8 cellular contexts compared by ENCODE assay signal in the genomic region with DNA sequence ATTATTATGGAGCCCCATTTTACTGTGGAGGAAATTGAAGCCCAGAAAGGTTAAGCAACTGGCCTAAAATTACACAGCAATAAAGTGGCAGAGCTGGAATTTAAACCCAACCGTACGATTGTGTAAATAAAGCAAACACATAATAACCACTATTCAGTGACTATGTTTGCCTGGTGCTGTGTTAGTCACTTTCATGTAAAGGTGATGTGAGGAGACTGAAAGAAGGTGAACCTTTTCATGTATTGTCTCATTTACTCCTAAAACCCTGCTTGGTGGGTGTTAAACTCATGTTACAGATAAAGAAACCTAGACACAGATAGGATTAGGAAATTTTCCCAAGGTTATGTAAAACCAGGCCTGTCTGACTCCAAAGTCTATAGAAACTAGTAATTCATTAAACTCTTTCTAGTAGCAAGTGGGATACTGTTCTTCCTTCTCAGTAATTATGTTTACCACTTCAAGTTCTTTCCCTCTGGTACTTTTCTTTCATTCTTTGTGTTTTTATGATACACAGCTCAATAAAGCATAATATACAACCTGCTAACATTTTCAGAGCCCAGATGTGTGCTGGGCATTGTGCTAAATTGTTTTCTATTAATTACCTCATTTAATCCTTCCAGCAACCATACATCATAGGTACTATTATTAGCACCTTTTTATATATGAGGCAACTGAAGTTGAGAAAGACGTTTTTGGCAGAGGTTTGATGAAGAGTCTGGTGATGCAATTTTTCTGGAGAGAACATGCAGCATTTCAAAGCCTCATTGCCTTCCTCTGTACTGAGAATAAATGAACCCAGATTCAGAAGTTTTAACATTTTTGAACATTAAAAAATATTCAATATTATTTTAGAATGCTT.
DNase-seq lines count a peak whose midpoint lies in the region; ATAC-seq and TF ChIP-seq lines count a peak whose summit lies in the region.

No MANE protein-coding gene starts in this region.

- TF ChIP-seq CTCF in mammary epithelial cell (conservative IDR thresholded peaks at IDR 0.05 in 1 of 2, IDR thresholded peaks at IDR 0.05 in 1 of 2; ENCODE audit: extremely low read depth in 1 of 2, insufficient read depth in 1 of 2, low read depth in 1 of 2, low read length in 2 of 2) (no peak), GM20000 (IDR thresholded peaks at IDR 0.05; ENCODE audit: extremely low read depth, missing control alignments) (no peak)

- no TSS peak for BruUV-seq in mammary epithelial cell (replicated peaks; lab: Mats Ljungman, UMichigan)

- peak overlapping the region; percentile 95 to 99 for H3K27ac Mint-ChIP-seq in natural killer cell treated with Interleukin-12 subunit alpha and Interleukin-12 subunit beta and Interleukin-15 and Interleukin-18, amount 100 ng/mL, for 72 hours

- H3K36me3 ChIP-seq in mammary epithelial cell (ENCODE audit: insufficient read depth, low read length) = no peaks in the 10 kb centered on the region

- H4K20me1 ChIP-seq in mammary epithelial cell (ENCODE audit: insufficient read depth, low read length) = no peaks in the 10 kb centered on the region

- peaks cover 19% of the 10 kb centered on the region for H3K36me3 Mint-ChIP-seq in natural killer cell treated with Interleukin-12 subunit alpha and Interleukin-12 subunit beta and Interleukin-15 and Interleukin-18, amount 100 ng/mL, for 72 hours

- no peak overlapping the region for H3K27ac ChIP-seq in mammary epithelial cell (ENCODE audit: insufficient read depth, low read depth, low read length)

- no peaks in the 10 kb centered on the region for H3K9me3 ChIP-seq in mammary epithelial cell (replicated peaks; ENCODE audit: insufficient read depth, low read length)

- CTCF ChIA-PET in mammary epithelial cell (lab: Charles Lee; ENCODE audit: low non-redundant PET) = no interaction called here

- in situ Hi-C loops in mammary epithelial cell (cut with MboI; ENCODE audit: low sequenced_read_pairs in 2 of 2) = no loop called here

- no peak overlapping the region for H3K9ac ChIP-seq in mammary epithelial cell (ENCODE audit: insufficient read depth, low read length)

- H3K27me3 ChIP-seq in mammary epithelial cell (ENCODE audit: insufficient read depth, low read length) = no peaks in the 10 kb centered on the region

- peak; percentile 61 for DNase-seq in mammary epithelial cell
- DNase-seq in natural killer cell treated with Interleukin-12 subunit alpha and Interleukin-12 subunit beta and Interleukin-15 and Interleukin-18, amount 100 ng/mL, for 72 hours (ENCODE audit: low spot score) = no peak
- no peak for DNase-seq in activated T-cell treated with anti-CD3 and anti-CD28 coated beads, Interleukin-2, amount 50 U/mL, for 48 hours
- DNase-seq in GM20000 (ENCODE audit: low spot score) = no peak
- DNase-seq in stimulated activated CD4-positive, alpha-beta T cell treated with anti-CD3 and anti-CD28 coated beads, Interleukin-4, amount 100 ng/mL, for 4 hours = no peak
- no peak for DNase-seq in RKO (ENCODE audit: low spot score)

- no peaks in the 10 kb centered on the region for H3K79me2 ChIP-seq in mammary epithelial cell (ENCODE audit: insufficient read depth, low read length)

- H3K4me2 ChIP-seq in mammary epithelial cell (ENCODE audit: insufficient read depth, low read depth, low read length) = no peak overlapping the region

- peaks cover 3% of the 10 kb centered on the region for H3K9me3 Mint-ChIP-seq in natural killer cell treated with Interleukin-12 subunit alpha and Interleukin-12 subunit beta and Interleukin-15 and Interleukin-18, amount 100 ng/mL, for 72 hours

- peak overlapping the region; percentile 79 for H3K4me3 Mint-ChIP-seq in natural killer cell treated with Interleukin-12 subunit alpha and Interleukin-12 subunit beta and Interleukin-15 and Interleukin-18, amount 100 ng/mL, for 72 hours

- no peaks in the 10 kb centered on the region for H3K27me3 Mint-ChIP-seq in natural killer cell treated with Interleukin-12 subunit alpha and Interleukin-12 subunit beta and Interleukin-15 and Interleukin-18, amount 100 ng/mL, for 72 hours

- ATAC-seq in GM19438 (IDR thresholded peaks at IDR 0.05; ENCODE audit: low read depth, unreplicated experiment) (peak; percentile 14), HG03432 (IDR thresholded peaks at IDR 0.05; ENCODE audit: unreplicated experiment) (peak; percentile 15)
- ATAC-seq in natural killer cell treated with Interleukin-12 subunit alpha and Interleukin-12 subunit beta and Interleukin-15 and Interleukin-18, amount 100 ng/mL, for 72 hours = peak; percentile 47 to 54

- no peak overlapping the region for H2AFZ ChIP-seq in mammary epithelial cell (ENCODE audit: low read depth, low read length)

- H3K4me1 Mint-ChIP-seq in natural killer cell treated with Interleukin-12 subunit alpha and Interleukin-12 subunit beta and Interleukin-15 and Interleukin-18, amount 100 ng/mL, for 72 hours (ENCODE audit: low read depth in 2 of 2) = peaks cover 54 to 60% of the 10 kb centered on the region in 2 donors

- H3K4me1 ChIP-seq in mammary epithelial cell (ENCODE audit: insufficient read depth, low read length) = peaks cover 41% of the 10 kb centered on the region

- dilution Hi-C loops in mammary epithelial cell (cut with HindIII; ENCODE audit: low sequenced_read_pairs) = no loop called here

- no peak overlapping the region for H3K4me3 ChIP-seq in mammary epithelial cell (replicated peaks in 1 of 3; ENCODE audit: insufficient read depth in 1 of 3, low read depth in 2 of 3, low read length in 3 of 3)

- intact Hi-C loops in mammary epithelial cell (cut with micrococcal nuclease) = no loop called here

- 50% methylated on average over 3 of the region's 3 CpGs for WGBS in mammary epithelial cell (ENCODE audit: low coverage, missing lambda C conversion rate)
